Comparison of ENCODE assay signal across 1 cellular context in genomic region chr14:97095269-97095668, GRCh38.
TF ChIP-seq lines count a peak whose summit lies in the region.

No MANE protein-coding gene starts in this region.

TF ChIP-seq in GM23338, 12 proteins besides CTCF, POLR2A, EP300 and RAD21 (continued from another document):
- TF ChIP-seq REST (IDR thresholded peaks at IDR 0.05; ENCODE audit: unreplicated experiment) (no peak), ETS1 (IDR thresholded peaks at IDR 0.05) (no peak), JUNB (IDR thresholded peaks at IDR 0.05; ENCODE audit: unreplicated experiment) (no peak), STAT1 (IDR thresholded peaks at IDR 0.05; ENCODE audit: unreplicated experiment) (no peak), EZH2 (IDR thresholded peaks at IDR 0.05; ENCODE audit: low read depth, unreplicated experiment) (no peak), EZH2phosphoT487 (IDR thresholded peaks at IDR 0.05; ENCODE audit: unreplicated experiment) (no peak)
